17 cellular contexts compared by ENCODE assay signal in the genomic region with DNA sequence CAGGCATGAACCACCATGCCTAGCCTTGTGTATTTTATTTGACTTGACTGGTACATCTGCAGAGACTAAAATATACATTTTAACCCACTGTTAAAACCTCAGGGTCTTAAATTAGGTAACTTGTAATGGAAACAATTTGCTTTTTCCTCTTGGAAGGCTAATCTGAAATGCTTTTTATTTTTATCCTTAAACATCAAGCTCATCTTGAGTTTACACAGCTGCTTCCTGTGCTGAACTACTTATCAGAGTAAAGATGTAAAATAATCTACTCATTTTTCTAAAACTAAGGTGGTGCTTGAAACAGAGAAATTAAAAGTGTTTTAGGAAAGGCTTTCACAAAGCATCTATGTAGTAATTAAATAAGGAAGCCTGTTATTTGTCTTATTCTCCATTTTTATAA.
DNase-seq lines count a peak whose midpoint lies in the region; ATAC-seq and TF ChIP-seq lines count a peak whose summit lies in the region.
"Had no signal": no experiment of that assay in that cellular context is flagged by ENCODE, and none has a peak within 500 bp of the region (broad histone marks: within the 10 kb centered on the region; RNA-seq: fewer than 3 reads in every experiment).

No MANE protein-coding gene starts in this region.

- no peak overlapping the region for H3K9ac ChIP-seq in colonic mucosa (ENCODE audit: low read depth in 2 of 2, low read length in 2 of 2)

- DNase-seq in NCI-H2196 (lab: John Stamatoyannopoulos, UW; ENCODE audit: unreplicated experiment) (peak; percentile 11), NCI-H2196 treated with DMSO at 0.1 percent for 48 hours (lab: John Stamatoyannopoulos, UW; ENCODE audit: unreplicated experiment) (no peak), NCI-H146 (lab: John Stamatoyannopoulos, UW) (peak; percentile 37), colonic mucosa (no peak), transverse colon (no peak), NCI-H446 (lab: John Stamatoyannopoulos, UW) (no peak)
- DNase-seq: DMS 273 treated with DMSO at 0.1 percent for 48 hours, EL, H7, Karpas-422, MG63, NCI-H2081 treated with DMSO at 0.1 percent for 48 hours, SW 1271 had no signal

- H3K4me1 ChIP-seq in colonic mucosa (peaks cover 8% of the 10 kb centered on the region), transverse colon (peaks cover 0 to 38% (median 15%) of the 10 kb centered on the region in 4 donors)

- no peak for ATAC-seq in HG03432 (IDR thresholded peaks at IDR 0.05; ENCODE audit: unreplicated experiment)
- ATAC-seq: A549, Panc1 had no signal

- intact Hi-C loops in colonic mucosa (cut with DNase I), result loop anchor here (10.0 kb wide), 1 partner anchor 76 kb away; no protein-coding TSS in a partner anchor
- intact Hi-C loops in transverse colon (cut with DNase I; ENCODE audit: low total_unique reads), result no loop called here

- no peaks in the 10 kb centered on the region for H3K9me3 ChIP-seq in colonic mucosa
- no peaks in the 10 kb centered on the region for H3K9me3 ChIP-seq in transverse colon
- H3K9me3 ChIP-seq: A549, MG63 had no signal

- H3K27ac ChIP-seq in colonic mucosa (peak overlapping the region; percentile 78), transverse colon (peak overlapping the region in 3 of 4 donors; percentile 74 to 77 (median 76))
- H3K27ac ChIP-seq: A549, C4-2B had no signal

- H3K27me3 ChIP-seq in colonic mucosa, result no peaks in the 10 kb centered on the region
- no peaks in the 10 kb centered on the region for H3K27me3 ChIP-seq in transverse colon
- H3K27me3 ChIP-seq: MG63 had no signal

- TF ChIP-seq EP300 in transverse colon (IDR thresholded peaks at IDR 0.05; ENCODE audit: low read depth), result no peak

- TF ChIP-seq CTCF in colonic mucosa (IDR thresholded peaks at IDR 0.05) (no peak), transverse colon (IDR thresholded peaks at IDR 0.05) (no peak)

- no peak overlapping the region for H3K4me3 ChIP-seq in colonic mucosa
- no peak overlapping the region for H3K4me3 ChIP-seq in transverse colon
- H3K4me3 ChIP-seq: A549, MG63 had no signal

- in situ Hi-C loops in transverse colon (cut with MboI; ENCODE audit: low pct_ligation_motif_present in 1 of 4, low pct_unique_long_range_greater_than_20kb in 1 of 4, low sequenced_read_pairs in 3 of 4), result no loop called here

- no peaks in the 10 kb centered on the region for H3K36me3 ChIP-seq in colonic mucosa
- H3K36me3 ChIP-seq in transverse colon, result no peaks in the 10 kb centered on the region
- H3K36me3 ChIP-seq: MG63 had no signal

- TF ChIP-seq POLR2A in transverse colon (IDR thresholded peaks at IDR 0.05), result no peak

Comparison
In these comparisons a context has a peak if more than half of its experiments do, and no peak if none do; other contexts are left out.
1. DNase-seq: peak in NCI-H2196 (single experiment) and NCI-H146 (single experiment); none in NCI-H2196 treated with DMSO at 0.1 percent for 48 hours (single experiment), colonic mucosa (single experiment), transverse colon (single experiment) and NCI-H446 (0 of 2).